Comparison of ENCODE assay signal across 1 cellular context in genomic region chr1:17630048-17630830, GRCh38.
TF ChIP-seq lines count a peak whose summit lies in the region.

No MANE protein-coding gene starts in this region.

TF ChIP-seq in GM23338, 12 proteins besides CTCF, POLR2A, EP300 and RAD21 (continued from another document):
- TF ChIP-seq STAT1 (IDR thresholded peaks at IDR 0.05; ENCODE audit: unreplicated experiment) (no peak), ZNF331 (CRISPR knock-in tag; IDR thresholded peaks at IDR 0.05; ENCODE audit: low read depth) (no peak), REST (IDR thresholded peaks at IDR 0.05; ENCODE audit: unreplicated experiment) (no peak), JUNB (IDR thresholded peaks at IDR 0.05; ENCODE audit: unreplicated experiment) (no peak), NANOG (IDR thresholded peaks at IDR 0.05; ENCODE audit: borderline replicate concordance) (no peak), EZH2 (IDR thresholded peaks at IDR 0.05; ENCODE audit: low read depth, unreplicated experiment) (no peak), POLR2AphosphoS5 (IDR thresholded peaks at IDR 0.05; ENCODE audit: low read depth) (no peak)
TF ChIP-seq in GM23338: peak in this region for 0.
